8 cellular contexts compared by ENCODE assay signal in the genomic region with DNA sequence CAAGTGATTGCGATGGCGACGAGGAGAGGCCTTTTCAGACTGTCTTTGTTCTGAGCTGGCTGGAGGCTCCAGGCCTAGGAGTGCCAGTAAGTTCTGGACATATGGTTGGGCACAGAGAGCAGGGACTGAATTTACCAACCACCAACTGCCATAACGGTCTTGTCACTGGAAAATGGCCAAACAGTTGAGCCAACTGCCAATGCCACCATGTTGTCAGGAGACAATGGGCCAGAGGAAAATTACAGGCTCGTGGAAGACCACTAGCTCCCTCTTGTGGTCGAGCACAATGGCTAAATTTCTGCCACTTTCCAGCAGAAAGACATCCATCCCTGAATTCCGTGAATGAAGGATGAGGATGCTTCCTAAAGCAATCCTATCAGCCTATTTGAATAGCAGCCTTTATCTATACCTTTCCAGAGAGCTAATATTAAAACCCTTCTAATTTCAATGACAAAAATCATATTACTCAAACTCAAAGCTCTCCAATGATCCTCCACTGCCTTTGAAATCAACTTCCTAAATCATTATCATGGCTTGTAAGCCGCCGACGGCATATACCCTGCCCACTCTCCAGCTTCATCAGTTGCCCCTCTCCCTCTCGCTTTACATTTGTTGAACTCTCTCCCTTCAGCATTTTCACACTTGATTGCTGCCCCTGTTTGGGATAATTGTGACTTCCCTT.
DNase-seq lines count a peak whose midpoint lies in the region; ATAC-seq, FAIRE-seq and TF ChIP-seq lines count a peak whose summit lies in the region.

No MANE protein-coding gene starts in this region.

- no peak overlapping the region for H3K4me3 ChIP-seq in GM12865 (ENCODE audit: low read depth, low read length)
- no peak overlapping the region for H3K4me3 ChIP-seq in pancreas

- no peaks in the 10 kb centered on the region for H3K9me3 ChIP-seq in pancreas

- intact Hi-C loops in pancreas (cut with DNase I) = loop anchor here in 2 of 3 donors (5.0 to 10.0 kb wide), 3 partner anchors 52 to 632 kb away; no protein-coding TSS in a partner anchor

- no peak for FAIRE-seq in pancreas (lab: Jason Lieb, UNC)

- WGBS in pancreas, 2 donors = 51 to 54% methylated on average over 11 of the region's 11 CpGs

- in situ Hi-C loops in ACHN (cut with HindIII; ENCODE audit: low pct_ligation_motif_present, low pct_unique_long_range_greater_than_20kb, low sequenced_read_pairs) = no loop called here

- peak in 3 of 4 donors; percentile 77 to 82 (median 81) for ATAC-seq in pancreas
- no peak for ATAC-seq in GM18502 (IDR thresholded peaks at IDR 0.05; ENCODE audit: poor library complexity, unreplicated experiment)

- H3K27me3 ChIP-seq in pancreas = no peaks in the 10 kb centered on the region

- H3K36me3 ChIP-seq in pancreas = no peaks in the 10 kb centered on the region

- no peak overlapping the region for H3K27ac ChIP-seq in pancreas

- no peaks in the 10 kb centered on the region for H3K4me1 ChIP-seq in pancreas

- peak; percentile 73 for TF ChIP-seq CTCF in GM12865 (IDR thresholded peaks at IDR 0.05; ENCODE audit: insufficient read depth, low read depth, low read length, missing control alignments)
- peak; percentile 51 to 67 (median 61) for TF ChIP-seq CTCF in pancreas (IDR thresholded peaks at IDR 0.05)

- DNase-seq in ACHN (peak; percentile 60), GM12865 (ENCODE audit: low read depth) (peak; percentile 56), NCI-H2171 (lab: John Stamatoyannopoulos, UW) (peak; percentile 45), fibroblast of the conjunctiva (ENCODE audit: low read depth) (peak; percentile 44), pancreas (peak in 3 of 6 donors; percentile 24 to 66 (median 36)), NOMO-1 treated with DMSO at 0.1 percent for 48 hours (lab: John Stamatoyannopoulos, UW; ENCODE audit: unreplicated experiment) (no peak)
- DNase-seq in activated CD8-positive, alpha-beta memory T cell treated with anti-CD3 and anti-CD28 coated beads, Interleukin-2, amount 50 U/mL, for 4 hours = peak; percentile 32
